In the genomic region with DNA sequence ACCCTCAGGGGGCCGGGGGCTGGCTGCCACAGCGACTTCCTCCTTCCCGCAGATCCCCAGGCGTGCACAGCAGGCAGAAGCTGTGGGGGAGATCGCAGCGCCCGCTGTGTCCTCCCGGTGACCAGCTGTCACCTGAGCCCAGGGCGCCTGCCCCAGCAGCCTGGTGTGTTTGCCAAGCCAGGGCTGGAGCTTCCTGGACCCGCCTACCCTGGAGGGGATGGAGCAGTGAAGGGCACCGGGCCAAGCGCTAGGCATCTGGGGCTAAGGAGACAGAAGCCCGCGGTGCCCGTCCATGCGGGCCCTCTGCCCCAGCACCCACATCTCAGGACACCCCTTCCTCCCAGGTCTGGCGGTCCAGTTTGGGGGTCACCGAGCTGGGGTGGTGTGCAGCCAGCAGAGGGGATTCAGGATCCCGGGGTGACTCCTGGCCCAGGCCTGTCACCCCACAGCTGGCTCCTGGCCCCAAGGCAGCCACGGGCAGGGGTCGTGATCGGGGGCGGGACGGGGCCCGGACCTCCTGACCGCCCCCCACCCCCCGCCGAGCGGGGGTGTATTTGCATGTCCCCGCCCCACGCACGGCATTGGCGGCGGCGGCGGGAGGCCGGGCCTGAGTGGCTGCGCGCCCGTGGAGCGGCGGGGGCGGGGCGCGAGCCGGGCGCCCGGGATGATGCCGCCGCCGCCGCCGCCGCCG, we compare ENCODE assay signal across 1 cellular context.
A peak's percentile ranks its signal among the peaks of the same experiment; 100 is the strongest.
TF ChIP-seq lines count a peak whose summit lies in the region.

A gene with protein sequence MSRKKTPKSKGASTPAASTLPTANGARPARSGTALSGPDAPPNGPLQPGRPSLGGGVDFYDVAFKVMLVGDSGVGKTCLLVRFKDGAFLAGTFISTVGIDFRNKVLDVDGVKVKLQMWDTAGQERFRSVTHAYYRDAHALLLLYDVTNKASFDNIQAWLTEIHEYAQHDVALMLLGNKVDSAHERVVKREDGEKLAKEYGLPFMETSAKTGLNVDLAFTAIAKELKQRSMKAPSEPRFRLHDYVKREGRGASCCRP (plus strand): TSS at position 645 of the 691 bp plus-strand sequence. CDS start 159 bp downstream, outside the sequence.

TF ChIP-seq in HepG2, 621 proteins besides CTCF, POLR2A, EP300 and RAD21 (continued from another document and continues in another):
- no peak for TF ChIP-seq ZBTB7A (CRISPR knock-in tag; IDR thresholded peaks at IDR 0.05)
- no peak for TF ChIP-seq ZNF772 (CRISPR knock-in tag; IDR thresholded peaks at IDR 0.05)
- TF ChIP-seq, protein P1, sequence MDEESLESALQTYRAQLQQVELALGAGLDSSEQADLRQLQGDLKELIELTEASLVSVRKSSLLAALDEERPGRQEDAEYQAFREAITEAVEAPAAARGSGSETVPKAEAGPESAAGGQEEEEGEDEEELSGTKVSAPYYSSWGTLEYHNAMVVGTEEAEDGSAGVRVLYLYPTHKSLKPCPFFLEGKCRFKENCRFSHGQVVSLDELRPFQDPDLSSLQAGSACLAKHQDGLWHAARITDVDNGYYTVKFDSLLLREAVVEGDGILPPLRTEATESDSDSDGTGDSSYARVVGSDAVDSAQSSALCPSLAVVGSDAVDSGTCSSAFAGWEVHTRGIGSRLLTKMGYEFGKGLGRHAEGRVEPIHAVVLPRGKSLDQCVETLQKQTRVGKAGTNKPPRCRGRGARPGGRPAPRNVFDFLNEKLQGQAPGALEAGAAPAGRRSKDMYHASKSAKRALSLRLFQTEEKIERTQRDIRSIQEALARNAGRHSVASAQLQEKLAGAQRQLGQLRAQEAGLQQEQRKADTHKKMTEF (CRISPR knock-in tag; IDR thresholded peaks at IDR 0.05), result peak; percentile 48; the same call in 1 of the 2 replicates
- TF ChIP-seq KDM1A (CRISPR knock-in tag; IDR thresholded peaks at IDR 0.05), result 0 out of 2 replicates have a peak, but pooled peaks have one; percentile 13
- no peak for TF ChIP-seq SUZ12 (IDR thresholded peaks at IDR 0.05; ENCODE audit: low read depth, low read length)
- no peak for TF ChIP-seq HCFC1 (IDR thresholded peaks at IDR 0.05; ENCODE audit: low read depth, low read length)
- TF ChIP-seq ZKSCAN8 (CRISPR knock-in tag; IDR thresholded peaks at IDR 0.05; ENCODE audit: borderline replicate concordance), result no peak
- TF ChIP-seq ASH2L (IDR thresholded peaks at IDR 0.05; ENCODE audit: insufficient read length, low read depth, low read length), result no peak
- TF ChIP-seq IRX3 (CRISPR knock-in tag; IDR thresholded peaks at IDR 0.05; ENCODE audit: borderline replicate concordance, low read depth), result no peak
- TF ChIP-seq ZNF20 (CRISPR knock-in tag; IDR thresholded peaks at IDR 0.05), result no peak
- peak; percentile 66; the same call in 1 of the 3 replicates for TF ChIP-seq MXI1 (IDR thresholded peaks at IDR 0.05; ENCODE audit: borderline replicate concordance, low read depth, low read length)
- TF ChIP-seq KLF11 (CRISPR knock-in tag; IDR thresholded peaks at IDR 0.05), result no peak
- TF ChIP-seq POLR2AphosphoS5 (IDR thresholded peaks at IDR 0.05; ENCODE audit: low read depth, low read length), result no peak
- no peak for TF ChIP-seq MTA1 (CRISPR knock-in tag; IDR thresholded peaks at IDR 0.05; ENCODE audit: borderline replicate concordance)
- no peak for TF ChIP-seq TEAD2 (CRISPR knock-in tag; IDR thresholded peaks at IDR 0.05)
- TF ChIP-seq ZNF3 (CRISPR knock-in tag; IDR thresholded peaks at IDR 0.05), result no peak
- TF ChIP-seq, protein P2, sequence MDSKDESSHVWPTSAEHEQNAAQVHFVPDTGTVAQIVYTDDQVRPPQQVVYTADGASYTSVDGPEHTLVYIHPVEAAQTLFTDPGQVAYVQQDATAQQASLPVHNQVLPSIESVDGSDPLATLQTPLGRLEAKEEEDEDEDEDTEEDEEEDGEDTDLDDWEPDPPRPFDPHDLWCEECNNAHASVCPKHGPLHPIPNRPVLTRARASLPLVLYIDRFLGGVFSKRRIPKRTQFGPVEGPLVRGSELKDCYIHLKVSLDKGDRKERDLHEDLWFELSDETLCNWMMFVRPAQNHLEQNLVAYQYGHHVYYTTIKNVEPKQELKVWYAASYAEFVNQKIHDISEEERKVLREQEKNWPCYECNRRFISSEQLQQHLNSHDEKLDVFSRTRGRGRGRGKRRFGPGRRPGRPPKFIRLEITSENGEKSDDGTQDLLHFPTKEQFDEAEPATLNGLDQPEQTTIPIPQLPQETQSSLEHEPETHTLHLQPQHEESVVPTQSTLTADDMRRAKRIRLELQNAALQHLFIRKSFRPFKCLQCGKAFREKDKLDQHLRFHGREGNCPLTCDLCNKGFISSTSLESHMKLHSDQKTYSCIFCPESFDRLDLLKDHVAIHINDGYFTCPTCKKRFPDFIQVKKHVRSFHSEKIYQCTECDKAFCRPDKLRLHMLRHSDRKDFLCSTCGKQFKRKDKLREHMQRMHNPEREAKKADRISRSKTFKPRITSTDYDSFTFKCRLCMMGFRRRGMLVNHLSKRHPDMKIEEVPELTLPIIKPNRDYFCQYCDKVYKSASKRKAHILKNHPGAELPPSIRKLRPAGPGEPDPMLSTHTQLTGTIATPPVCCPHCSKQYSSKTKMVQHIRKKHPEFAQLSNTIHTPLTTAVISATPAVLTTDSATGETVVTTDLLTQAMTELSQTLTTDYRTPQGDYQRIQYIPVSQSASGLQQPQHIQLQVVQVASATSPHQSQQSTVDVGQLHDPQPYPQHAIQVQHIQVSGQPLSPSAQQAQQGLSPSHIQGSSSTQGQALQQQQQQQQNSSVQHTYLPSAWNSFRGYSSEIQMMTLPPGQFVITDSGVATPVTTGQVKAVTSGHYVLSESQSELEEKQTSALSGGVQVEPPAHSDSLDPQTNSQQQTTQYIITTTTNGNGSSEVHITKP (CRISPR knock-in tag; IDR thresholded peaks at IDR 0.05; ENCODE audit: low read depth), result peak; percentile 76; the same call in 1 of the 2 replicates
- no peak for TF ChIP-seq ZNF549 (CRISPR knock-in tag; IDR thresholded peaks at IDR 0.05)
- no peak for TF ChIP-seq PHB2 (IDR thresholded peaks at IDR 0.05; ENCODE audit: partially characterized antibody)
- no peak for TF ChIP-seq ZNF598 (CRISPR knock-in tag; IDR thresholded peaks at IDR 0.05; ENCODE audit: borderline replicate concordance)
- 0 out of 2 replicates have a peak, but pooled peaks have one; percentile 50 for TF ChIP-seq FOXO1 (CRISPR knock-in tag; IDR thresholded peaks at IDR 0.05)
- TF ChIP-seq ESRRA (CRISPR knock-in tag; IDR thresholded peaks at IDR 0.05; ENCODE audit: low read depth), result no peak; the same call in 1 of the 2 replicates
- no peak for TF ChIP-seq ZNF12 (CRISPR knock-in tag; IDR thresholded peaks at IDR 0.05)
- TF ChIP-seq ZNF569 (CRISPR knock-in tag; IDR thresholded peaks at IDR 0.05; ENCODE audit: borderline replicate concordance), result no peak
- no peak for TF ChIP-seq ZNF17 (CRISPR knock-in tag; IDR thresholded peaks at IDR 0.05)
- TF ChIP-seq ZNF124 (CRISPR knock-in tag; IDR thresholded peaks at IDR 0.05), result 0 out of 2 replicates have a peak, but pooled peaks have one; percentile 30
- peak; percentile 73 for TF ChIP-seq SP5 (CRISPR knock-in tag; IDR thresholded peaks at IDR 0.05; ENCODE audit: borderline replicate concordance, low read depth)
- TF ChIP-seq ZNF7 (CRISPR knock-in tag; IDR thresholded peaks at IDR 0.05), result no peak
- TF ChIP-seq, protein P3, sequence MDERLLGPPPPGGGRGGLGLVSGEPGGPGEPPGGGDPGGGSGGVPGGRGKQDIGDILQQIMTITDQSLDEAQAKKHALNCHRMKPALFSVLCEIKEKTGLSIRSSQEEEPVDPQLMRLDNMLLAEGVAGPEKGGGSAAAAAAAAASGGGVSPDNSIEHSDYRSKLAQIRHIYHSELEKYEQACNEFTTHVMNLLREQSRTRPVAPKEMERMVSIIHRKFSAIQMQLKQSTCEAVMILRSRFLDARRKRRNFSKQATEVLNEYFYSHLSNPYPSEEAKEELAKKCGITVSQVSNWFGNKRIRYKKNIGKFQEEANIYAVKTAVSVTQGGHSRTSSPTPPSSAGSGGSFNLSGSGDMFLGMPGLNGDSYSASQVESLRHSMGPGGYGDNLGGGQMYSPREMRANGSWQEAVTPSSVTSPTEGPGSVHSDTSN (CRISPR knock-in tag; IDR thresholded peaks at IDR 0.05), result no peak
- no peak; the same call in 1 of the 2 replicates for TF ChIP-seq AKAP8 (CRISPR knock-in tag; IDR thresholded peaks at IDR 0.05)
- peak; percentile 74 for TF ChIP-seq ELF1 (CRISPR knock-in tag; IDR thresholded peaks at IDR 0.05)
- TF ChIP-seq, protein P4, sequence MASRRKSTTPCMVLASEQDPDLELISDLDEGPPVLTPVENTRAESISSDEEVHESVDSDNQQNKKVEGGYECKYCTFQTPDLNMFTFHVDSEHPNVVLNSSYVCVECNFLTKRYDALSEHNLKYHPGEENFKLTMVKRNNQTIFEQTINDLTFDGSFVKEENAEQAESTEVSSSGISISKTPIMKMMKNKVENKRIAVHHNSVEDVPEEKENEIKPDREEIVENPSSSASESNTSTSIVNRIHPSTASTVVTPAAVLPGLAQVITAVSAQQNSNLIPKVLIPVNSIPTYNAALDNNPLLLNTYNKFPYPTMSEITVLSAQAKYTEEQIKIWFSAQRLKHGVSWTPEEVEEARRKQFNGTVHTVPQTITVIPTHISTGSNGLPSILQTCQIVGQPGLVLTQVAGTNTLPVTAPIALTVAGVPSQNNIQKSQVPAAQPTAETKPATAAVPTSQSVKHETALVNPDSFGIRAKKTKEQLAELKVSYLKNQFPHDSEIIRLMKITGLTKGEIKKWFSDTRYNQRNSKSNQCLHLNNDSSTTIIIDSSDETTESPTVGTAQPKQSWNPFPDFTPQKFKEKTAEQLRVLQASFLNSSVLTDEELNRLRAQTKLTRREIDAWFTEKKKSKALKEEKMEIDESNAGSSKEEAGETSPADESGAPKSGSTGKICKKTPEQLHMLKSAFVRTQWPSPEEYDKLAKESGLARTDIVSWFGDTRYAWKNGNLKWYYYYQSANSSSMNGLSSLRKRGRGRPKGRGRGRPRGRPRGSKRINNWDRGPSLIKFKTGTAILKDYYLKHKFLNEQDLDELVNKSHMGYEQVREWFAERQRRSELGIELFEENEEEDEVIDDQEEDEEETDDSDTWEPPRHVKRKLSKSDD (CRISPR knock-in tag; IDR thresholded peaks at IDR 0.05; ENCODE audit: low read depth), result no peak
- TF ChIP-seq, protein P5, sequence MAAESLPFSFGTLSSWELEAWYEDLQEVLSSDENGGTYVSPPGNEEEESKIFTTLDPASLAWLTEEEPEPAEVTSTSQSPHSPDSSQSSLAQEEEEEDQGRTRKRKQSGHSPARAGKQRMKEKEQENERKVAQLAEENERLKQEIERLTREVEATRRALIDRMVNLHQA (CRISPR knock-in tag; IDR thresholded peaks at IDR 0.05), result no peak
- TF ChIP-seq SSRP1 (CRISPR knock-in tag; IDR thresholded peaks at IDR 0.05), result no peak
- peak; percentile 37; the same call in 1 of the 2 replicates for TF ChIP-seq ZNF792 (CRISPR knock-in tag; IDR thresholded peaks at IDR 0.05)
- no peak for TF ChIP-seq ZNF510 (CRISPR knock-in tag; IDR thresholded peaks at IDR 0.05; ENCODE audit: low read depth)
- TF ChIP-seq, protein P6, sequence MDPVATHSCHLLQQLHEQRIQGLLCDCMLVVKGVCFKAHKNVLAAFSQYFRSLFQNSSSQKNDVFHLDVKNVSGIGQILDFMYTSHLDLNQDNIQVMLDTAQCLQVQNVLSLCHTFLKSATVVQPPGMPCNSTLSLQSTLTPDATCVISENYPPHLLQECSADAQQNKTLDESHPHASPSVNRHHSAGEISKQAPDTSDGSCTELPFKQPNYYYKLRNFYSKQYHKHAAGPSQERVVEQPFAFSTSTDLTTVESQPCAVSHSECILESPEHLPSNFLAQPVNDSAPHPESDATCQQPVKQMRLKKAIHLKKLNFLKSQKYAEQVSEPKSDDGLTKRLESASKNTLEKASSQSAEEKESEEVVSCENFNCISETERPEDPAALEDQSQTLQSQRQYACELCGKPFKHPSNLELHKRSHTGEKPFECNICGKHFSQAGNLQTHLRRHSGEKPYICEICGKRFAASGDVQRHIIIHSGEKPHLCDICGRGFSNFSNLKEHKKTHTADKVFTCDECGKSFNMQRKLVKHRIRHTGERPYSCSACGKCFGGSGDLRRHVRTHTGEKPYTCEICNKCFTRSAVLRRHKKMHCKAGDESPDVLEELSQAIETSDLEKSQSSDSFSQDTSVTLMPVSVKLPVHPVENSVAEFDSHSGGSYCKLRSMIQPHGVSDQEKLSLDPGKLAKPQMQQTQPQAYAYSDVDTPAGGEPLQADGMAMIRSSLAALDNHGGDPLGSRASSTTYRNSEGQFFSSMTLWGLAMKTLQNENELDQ (CRISPR knock-in tag; IDR thresholded peaks at IDR 0.05; ENCODE audit: borderline replicate concordance), result no peak
- no peak for TF ChIP-seq EED (CRISPR knock-in tag; IDR thresholded peaks at IDR 0.05)
- no peak for TF ChIP-seq RARG (CRISPR knock-in tag; IDR thresholded peaks at IDR 0.05; ENCODE audit: low read depth)
- TF ChIP-seq FOXA1 (IDR thresholded peaks at IDR 0.05), result no peak
- peak; percentile 26; the same call in 1 of the 2 replicates for TF ChIP-seq FOXA1 (CRISPR knock-in tag; IDR thresholded peaks at IDR 0.05)
- TF ChIP-seq, protein P7, sequence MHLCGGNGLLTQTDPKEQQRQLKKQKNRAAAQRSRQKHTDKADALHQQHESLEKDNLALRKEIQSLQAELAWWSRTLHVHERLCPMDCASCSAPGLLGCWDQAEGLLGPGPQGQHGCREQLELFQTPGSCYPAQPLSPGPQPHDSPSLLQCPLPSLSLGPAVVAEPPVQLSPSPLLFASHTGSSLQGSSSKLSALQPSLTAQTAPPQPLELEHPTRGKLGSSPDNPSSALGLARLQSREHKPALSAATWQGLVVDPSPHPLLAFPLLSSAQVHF (CRISPR knock-in tag; IDR thresholded peaks at IDR 0.05), result no peak
- TF ChIP-seq TGIF2 (CRISPR knock-in tag; IDR thresholded peaks at IDR 0.05), result peak; percentile 55; the same call in 1 of the 2 replicates
- no peak for TF ChIP-seq CCAR2 (optimal IDR thresholded peaks at IDR 0.05; ENCODE audit: low read depth, low read length)
- TF ChIP-seq FOXP1 (IDR thresholded peaks at IDR 0.05), result no peak
- TF ChIP-seq FOXP1 (CRISPR knock-in tag; IDR thresholded peaks at IDR 0.05), result no peak
- TF ChIP-seq ZNF180 (CRISPR knock-in tag; IDR thresholded peaks at IDR 0.05; ENCODE audit: borderline replicate concordance, low read depth), result no peak
